In genomic region chr14:74579447-74580274, GRCh38 we compare ENCODE assay signal across 10 cellular contexts. TPM values are rescaled to one million over a fixed set of nuclear protein-coding genes. Genes with fewer than 3 reads are reported as not detected.
DNase-seq lines count a peak whose midpoint lies in the region; ATAC-seq and TF ChIP-seq lines count a peak whose summit lies in the region.
"Had no signal": no experiment of that assay in that cellular context is flagged by ENCODE, and none has a peak within 500 bp of the region (broad histone marks: within the 10 kb centered on the region; RNA-seq: fewer than 3 reads in every experiment).

No MANE protein-coding gene starts in this region.

- ATAC-seq in heart left ventricle (no peak), Right ventricle myocardium inferior (no peak), GM21717 (IDR thresholded peaks at IDR 0.05; ENCODE audit: unreplicated experiment) (no peak)
- ATAC-seq in activated naive CD4-positive, alpha-beta T cell treated with anti-CD3 and anti-CD28 coated beads, Interleukin-2, amount 50 U/mL, for 72 hours: peak; percentile 84 to 90

- peaks cover 0 to 74% (median 39%) of the 10 kb centered on the region in 12 donors for H3K4me1 ChIP-seq in heart left ventricle
- peaks cover 0 to 16% of the 10 kb centered on the region in 2 donors for H3K4me1 ChIP-seq in uterus

- H3K27me3 ChIP-seq in heart left ventricle (no peaks in the 10 kb centered on the region), uterus (no peaks in the 10 kb centered on the region), dorsolateral prefrontal cortex (no peaks in the 10 kb centered on the region)

- H3K36me3 ChIP-seq in heart left ventricle (peaks cover 0 to 4% (median 0%) of the 10 kb centered on the region in 9 donors), uterus (no peaks in the 10 kb centered on the region)

- TF ChIP-seq POLR2A in heart left ventricle (IDR thresholded peaks at IDR 0.05) (no peak), uterus (IDR thresholded peaks at IDR 0.05) (no peak)

- H3K27ac ChIP-seq in heart left ventricle: no peak overlapping the region
- H3K27ac ChIP-seq in uterus: peak overlapping the region; percentile 28 to 55
- no peak overlapping the region for H3K27ac ChIP-seq in dorsolateral prefrontal cortex

- 89 to 94% (median 92%) methylated on average over 12 of the region's 12 CpGs for WGBS in heart left ventricle, 4 donors

- peak in 3 of 5 donors; percentile 17 to 26 (median 26) for DNase-seq in heart left ventricle
- no peak for DNase-seq in Right ventricle myocardium inferior (ENCODE audit: missing footprints)
- DNase-seq in activated naive CD4-positive, alpha-beta T cell treated with anti-CD3 and anti-CD28 coated beads, Interleukin-2, amount 50 U/mL, for 72 hours (ENCODE audit: low spot score in 2 of 2): peak; percentile 60 to 64
- DNase-seq in kidney glomerular epithelial cell (lab: John Stamatoyannopoulos, UW): peak; percentile 87
- no peak for DNase-seq in uterus
- no peak for DNase-seq in epidermal melanocyte (ENCODE audit: insufficient read length, low spot score)
- DNase-seq in dorsolateral prefrontal cortex: no peak
- DNase-seq: NCI-H1105 had no signal

- peaks cover 0 to 4% of the 10 kb centered on the region in 2 donors for H3K9me3 Mint-ChIP-seq in activated naive CD4-positive, alpha-beta T cell treated with anti-CD3 and anti-CD28 coated beads, Interleukin-2, amount 50 U/mL, for 72 hours
- H3K9me3 Mint-ChIP-seq: CD14-positive monocyte had no signal

- TF ChIP-seq CTCF in heart left ventricle (IDR thresholded peaks at IDR 0.05): no peak
- TF ChIP-seq CTCF in uterus (IDR thresholded peaks at IDR 0.05): no peak
- TF ChIP-seq CTCF in dorsolateral prefrontal cortex (IDR thresholded peaks at IDR 0.05 in 54 of 56, conservative IDR thresholded peaks at IDR 0.05 in 2 of 56; ENCODE audit: low read depth in 1 of 56, partially characterized antibody in 56 of 56): no peak

- intact Hi-C loops in heart left ventricle (cut with DNase I): no loop called here
- intact Hi-C loops in Right ventricle myocardium inferior (cut with DNase I): no loop called here
- intact Hi-C loops in uterus (cut with DNase I; ENCODE audit: low total_unique reads): no loop called here
- intact Hi-C loops in dorsolateral prefrontal cortex (cut with DNase I): no loop called here

- H3K36me3 Mint-ChIP-seq in activated naive CD4-positive, alpha-beta T cell treated with anti-CD3 and anti-CD28 coated beads, Interleukin-2, amount 50 U/mL, for 72 hours: no peaks in the 10 kb centered on the region
- H3K36me3 Mint-ChIP-seq: CD14-positive monocyte had no signal

- H3K4me3 ChIP-seq in heart left ventricle: no peak overlapping the region
- H3K4me3 ChIP-seq in uterus: no peak overlapping the region
- H3K4me3 ChIP-seq in dorsolateral prefrontal cortex: no peak overlapping the region

- peak overlapping the region; percentile 78 to 81 for H3K27ac Mint-ChIP-seq in activated naive CD4-positive, alpha-beta T cell treated with anti-CD3 and anti-CD28 coated beads, Interleukin-2, amount 50 U/mL, for 72 hours

- no peaks in the 10 kb centered on the region for H3K9me3 ChIP-seq in heart left ventricle
- no peaks in the 10 kb centered on the region for H3K9me3 ChIP-seq in uterus

RNA-seq across cellular contexts. Expression of gene LTBP2, which starts 32.4 kb away (rescaled TPM):
- total RNA-seq in heart left ventricle (10 to 100 TPM; 19.1 to 69.1 (median 36.1) TPM), Right ventricle myocardium inferior (7.6 TPM), uterus (10 to 100 TPM; 18.8 to 70.6 (median 35.1) TPM), dorsolateral prefrontal cortex (10 to 100 TPM in 2 of 120 experiments, 1 to 10 TPM in 112, under 1 TPM in 6; 0.43 to 16.5 (median 2.3) TPM)
- 1 to 10 TPM; 4.0 to 8.4 TPM for polyA plus RNA-seq in heart left ventricle
- under 1 TPM in 1 of 2 donors, not detected in 1; 0.49 TPM for total RNA-seq in activated naive CD4-positive, alpha-beta T cell treated with anti-CD3 and anti-CD28 coated beads, Interleukin-2, amount 50 U/mL, for 72 hours

Comparison
In these comparisons a context has a peak if more than half of its experiments do, and no peak if none do; other contexts are left out.
1. DNase-seq: peak in heart left ventricle (3 of 5), activated naive CD4-positive, alpha-beta T cell treated with anti-CD3 and anti-CD28 coated beads, Interleukin-2, amount 50 U/mL, for 72 hours (2 of 2) and kidney glomerular epithelial cell (single experiment); none in Right ventricle myocardium inferior (single experiment), uterus (0 of 2), epidermal melanocyte (single experiment) and dorsolateral prefrontal cortex (0 of 10).
2. ATAC-seq: peak in activated naive CD4-positive, alpha-beta T cell treated with anti-CD3 and anti-CD28 coated beads, Interleukin-2, amount 50 U/mL, for 72 hours (2 of 2); none in heart left ventricle (0 of 4), Right ventricle myocardium inferior (single experiment) and GM21717 (single experiment).
3. H3K27ac ChIP-seq: peak in uterus (2 of 2); none in heart left ventricle (0 of 12) and dorsolateral prefrontal cortex (0 of 59).